10 cellular contexts compared by ENCODE assay signal in the genomic region with DNA sequence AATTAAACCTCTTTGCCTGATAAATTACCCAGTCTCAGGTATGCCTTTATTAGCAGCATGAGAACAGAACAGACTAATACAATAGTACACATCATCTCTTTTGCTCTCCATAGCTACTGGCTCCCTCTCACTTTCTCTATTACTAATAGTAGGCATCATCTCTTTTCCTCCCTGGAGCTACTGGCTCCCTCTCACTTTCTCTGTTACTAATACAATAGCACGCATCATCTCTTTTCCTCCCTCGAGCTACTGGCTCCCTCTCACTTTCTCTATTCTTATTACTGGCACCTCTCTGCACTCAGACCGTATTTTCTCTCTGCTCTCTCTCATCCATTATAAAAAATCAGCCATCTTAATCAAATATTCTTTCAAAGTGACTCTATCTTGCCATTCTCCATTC. TPM values are rescaled to one million over a fixed set of nuclear protein-coding genes. Genes with fewer than 3 reads are reported as not detected.
A peak's percentile ranks its signal among the peaks of the same experiment; 100 is the strongest.
DNase-seq lines count a peak whose midpoint lies in the region; ATAC-seq and TF ChIP-seq lines count a peak whose summit lies in the region.
"Had no signal": no experiment of that assay in that cellular context is flagged by ENCODE, and none has a peak within 500 bp of the region (broad histone marks: within the 10 kb centered on the region; RNA-seq: fewer than 3 reads in every experiment).

No MANE protein-coding gene starts in this region.

- no peak overlapping the region for H3K9ac ChIP-seq in mammary epithelial cell (ENCODE audit: insufficient read depth, low read length)

- no peaks in the 10 kb centered on the region for H3F3A ChIP-seq in PC-9 (ENCODE audit: insufficient read depth, low read depth)

- WGBS in mammary epithelial cell (ENCODE audit: low coverage, missing lambda C conversion rate): 28% methylated on average over 3 of the region's 3 CpGs

- no peak overlapping the region for H3K27ac ChIP-seq in mammary epithelial cell (ENCODE audit: insufficient read depth, low read depth, low read length)
- no peak overlapping the region for H3K27ac ChIP-seq in PC-9

- H3K36me3 Mint-ChIP-seq in MCF 10A (ENCODE audit: insufficient read depth, unreplicated experiment): peaks cover 8% of the 10 kb centered on the region
- H3K36me3 Mint-ChIP-seq in T-helper 1 cell treated with Interleukin-12 subunit alpha and Interleukin-12 subunit beta and Interleukin-4 antibody, amounts not matched to agents 30 μg/mL and 1 μg/mL, for 36 hours (ENCODE audit: low read depth): peaks cover 20% of the 10 kb centered on the region

- H3K79me2 ChIP-seq in mammary epithelial cell (ENCODE audit: insufficient read depth, low read length) (peaks cover 71% of the 10 kb centered on the region), PC-9 (ENCODE audit: low read depth) (peaks cover 50% of the 10 kb centered on the region)

- H3K27ac Mint-ChIP-seq in MCF 10A (ENCODE audit: low read depth, unreplicated experiment): no peak overlapping the region
- H3K27ac Mint-ChIP-seq in T-helper 1 cell treated with Interleukin-12 subunit alpha and Interleukin-12 subunit beta and Interleukin-4 antibody, amounts not matched to agents 30 μg/mL and 1 μg/mL, for 36 hours: peak overlapping the region; percentile 88
- peak overlapping the region; percentile 45 to 82 for H3K27ac Mint-ChIP-seq in stimulated activated naive CD8-positive, alpha-beta T cell treated with anti-CD3 and anti-CD28 coated beads, Interleukin-15, amount 100 ng/mL, for 72 hours

- no peaks in the 10 kb centered on the region for H3K36me3 ChIP-seq in mammary epithelial cell (ENCODE audit: insufficient read depth, low read length)
- peaks cover 5% of the 10 kb centered on the region; the same call in 1 of the 2 replicates for H3K36me3 ChIP-seq in PC-9 (ENCODE audit: low read depth)

- H3K4me2 ChIP-seq in mammary epithelial cell (ENCODE audit: insufficient read depth, low read depth, low read length) (no peak overlapping the region), PC-9 (no peak overlapping the region)

- POLR2A ChIA-PET in MCF 10A (lab: Yijun Ruan, JAX): no interaction called here
- POLR2A ChIA-PET in PC-9 (lab: Charles Lee; ENCODE audit: unreplicated experiment): no interaction called here

- H3K27me3 ChIP-seq in mammary epithelial cell (ENCODE audit: insufficient read depth, low read length) (no peaks in the 10 kb centered on the region), PC-9 (ENCODE audit: insufficient read depth, low read depth) (no peaks in the 10 kb centered on the region)

- H3K4me1 ChIP-seq in mammary epithelial cell (ENCODE audit: insufficient read depth, low read length) (peaks cover 3% of the 10 kb centered on the region), PC-9 (replicated peaks; ENCODE audit: insufficient read depth) (no peaks in the 10 kb centered on the region)

- TF ChIP-seq CTCF in mammary epithelial cell (conservative IDR thresholded peaks at IDR 0.05 in 1 of 2, IDR thresholded peaks at IDR 0.05 in 1 of 2; ENCODE audit: extremely low read depth in 1 of 2, insufficient read depth in 1 of 2, low read depth in 1 of 2, low read length in 2 of 2): no peak
- TF ChIP-seq CTCF in MCF 10A (IDR thresholded peaks at IDR 0.05; ENCODE audit: unreplicated experiment): no peak
- TF ChIP-seq CTCF in PC-9 (conservative IDR thresholded peaks at IDR 0.05): no peak

- peaks cover 7% of the 10 kb centered on the region for H3K9me3 Mint-ChIP-seq in MCF 10A (ENCODE audit: unreplicated experiment)
- H3K9me3 Mint-ChIP-seq in T-helper 1 cell treated with Interleukin-12 subunit alpha and Interleukin-12 subunit beta and Interleukin-4 antibody, amounts not matched to agents 30 μg/mL and 1 μg/mL, for 36 hours: peaks cover 17% of the 10 kb centered on the region
- peaks cover 6 to 14% of the 10 kb centered on the region in 2 donors for H3K9me3 Mint-ChIP-seq in stimulated activated naive CD8-positive, alpha-beta T cell treated with anti-CD3 and anti-CD28 coated beads, Interleukin-15, amount 100 ng/mL, for 72 hours

- DNase-seq in mammary epithelial cell: peak; percentile 55
- no peak for DNase-seq in MCF 10A (ENCODE audit: unreplicated experiment)
- peak in 1 of 2 donors; percentile 12 for DNase-seq in stimulated activated naive CD8-positive, alpha-beta T cell treated with anti-CD3 and anti-CD28 coated beads, Interleukin-15, amount 100 ng/mL, for 72 hours
- no peak for DNase-seq in PC-9
- DNase-seq: head of caudate nucleus, NCI-H146 had no signal

- BruUV-seq in mammary epithelial cell (replicated peaks; lab: Mats Ljungman, UMichigan) (no TSS peak), MCF 10A (replicated peaks; lab: Mats Ljungman, UMichigan) (no TSS peak), PC-9 (replicated peaks; lab: Mats Ljungman, UMichigan) (no TSS peak)

- ATAC-seq in HG02840 (IDR thresholded peaks at IDR 0.05; ENCODE audit: low FRiP score, unreplicated experiment): peak; percentile 49
- ATAC-seq in stimulated activated naive CD8-positive, alpha-beta T cell treated with anti-CD3 and anti-CD28 coated beads, Interleukin-15, amount 100 ng/mL, for 72 hours: peak; percentile 82
- ATAC-seq in HG02642 (IDR thresholded peaks at IDR 0.05; ENCODE audit: poor library complexity, unreplicated experiment): no peak
- ATAC-seq in HG03280 (IDR thresholded peaks at IDR 0.05; ENCODE audit: unreplicated experiment): no peak

- H3K9me3 ChIP-seq in mammary epithelial cell (replicated peaks; ENCODE audit: insufficient read depth, low read length) (no peaks in the 10 kb centered on the region), PC-9 (ENCODE audit: insufficient read depth, low read depth) (no peaks in the 10 kb centered on the region)

- H2AFZ ChIP-seq in mammary epithelial cell (ENCODE audit: low read depth, low read length) (no peak overlapping the region), PC-9 (no peak overlapping the region)

- H3K4me3 ChIP-seq in mammary epithelial cell (replicated peaks in 1 of 3; ENCODE audit: insufficient read depth in 1 of 3, low read depth in 2 of 3, low read length in 3 of 3) (no peak overlapping the region), PC-9 (no peak overlapping the region)

- H4K20me1 ChIP-seq in mammary epithelial cell (ENCODE audit: insufficient read depth, low read length) (no peaks in the 10 kb centered on the region), PC-9 (ENCODE audit: insufficient read depth) (peaks cover 14% of the 10 kb centered on the region)

- H3K9me2 ChIP-seq in PC-9 (ENCODE audit: insufficient read depth): no peaks in the 10 kb centered on the region

- H3K27me3 Mint-ChIP-seq in MCF 10A (ENCODE audit: insufficient read depth, unreplicated experiment): no peaks in the 10 kb centered on the region
- no peaks in the 10 kb centered on the region for H3K27me3 Mint-ChIP-seq in T-helper 1 cell treated with Interleukin-12 subunit alpha and Interleukin-12 subunit beta and Interleukin-4 antibody, amounts not matched to agents 30 μg/mL and 1 μg/mL, for 36 hours (ENCODE audit: low read depth)
- no peaks in the 10 kb centered on the region for H3K27me3 Mint-ChIP-seq in stimulated activated naive CD8-positive, alpha-beta T cell treated with anti-CD3 and anti-CD28 coated beads, Interleukin-15, amount 100 ng/mL, for 72 hours

- in situ Hi-C loops in mammary epithelial cell (cut with MboI; ENCODE audit: low sequenced_read_pairs in 2 of 2): no loop called here

- no peak overlapping the region for H3K4me3 Mint-ChIP-seq in MCF 10A (ENCODE audit: unreplicated experiment)
- H3K4me3 Mint-ChIP-seq in T-helper 1 cell treated with Interleukin-12 subunit alpha and Interleukin-12 subunit beta and Interleukin-4 antibody, amounts not matched to agents 30 μg/mL and 1 μg/mL, for 36 hours: peak overlapping the region; percentile 75
- H3K4me3 Mint-ChIP-seq in stimulated activated naive CD8-positive, alpha-beta T cell treated with anti-CD3 and anti-CD28 coated beads, Interleukin-15, amount 100 ng/mL, for 72 hours: peak overlapping the region; percentile 64 to 79

- intact Hi-C loops in mammary epithelial cell (cut with micrococcal nuclease): no loop called here
- intact Hi-C loops in MCF 10A (cut with micrococcal nuclease): no loop called here
- intact Hi-C loops in PC-9 (cut with micrococcal nuclease; ENCODE audit: unreplicated experiment): no loop called here

- dilution Hi-C loops in mammary epithelial cell (cut with HindIII; ENCODE audit: low sequenced_read_pairs): no loop called here

- CTCF ChIA-PET in mammary epithelial cell (lab: Charles Lee; ENCODE audit: low non-redundant PET) (no interaction called here), MCF 10A (lab: Yijun Ruan, JAX) (no interaction called here), PC-9 (lab: Charles Lee) (no interaction called here)

- peaks cover 19% of the 10 kb centered on the region for H3K4me1 Mint-ChIP-seq in MCF 10A (ENCODE audit: insufficient read depth, unreplicated experiment)
- H3K4me1 Mint-ChIP-seq in T-helper 1 cell treated with Interleukin-12 subunit alpha and Interleukin-12 subunit beta and Interleukin-4 antibody, amounts not matched to agents 30 μg/mL and 1 μg/mL, for 36 hours (ENCODE audit: low read depth): peaks cover 41% of the 10 kb centered on the region
- peaks cover 35% of the 10 kb centered on the region for H3K4me1 Mint-ChIP-seq in stimulated activated naive CD8-positive, alpha-beta T cell treated with anti-CD3 and anti-CD28 coated beads, Interleukin-15, amount 100 ng/mL, for 72 hours

RNA-seq across cellular contexts. Expression of a gene that starts 37.1 kb away (rescaled TPM):
- 10 to 100 TPM; 31.5 to 33.7 TPM for total RNA-seq in mammary epithelial cell
- polyA plus RNA-seq in mammary epithelial cell: 21.4 TPM
- polyA minus RNA-seq in mammary epithelial cell: 42.7 TPM
- total RNA-seq in MCF 10A (2022): 23.4 and 28.6 TPM in 2 replicates
- total RNA-seq in PC-9 (2021): 26.4 and 52.5 TPM in 2 replicates

Comparison
In these comparisons a context has a peak if more than half of its experiments do, and no peak if none do; other contexts are left out.
1. ATAC-seq: peak in HG02840 (single experiment) and stimulated activated naive CD8-positive, alpha-beta T cell treated with anti-CD3 and anti-CD28 coated beads, Interleukin-15, amount 100 ng/mL, for 72 hours (single experiment); none in HG02642 (single experiment) and HG03280 (single experiment).